29 cellular contexts compared by ENCODE assay signal in the genomic region with DNA sequence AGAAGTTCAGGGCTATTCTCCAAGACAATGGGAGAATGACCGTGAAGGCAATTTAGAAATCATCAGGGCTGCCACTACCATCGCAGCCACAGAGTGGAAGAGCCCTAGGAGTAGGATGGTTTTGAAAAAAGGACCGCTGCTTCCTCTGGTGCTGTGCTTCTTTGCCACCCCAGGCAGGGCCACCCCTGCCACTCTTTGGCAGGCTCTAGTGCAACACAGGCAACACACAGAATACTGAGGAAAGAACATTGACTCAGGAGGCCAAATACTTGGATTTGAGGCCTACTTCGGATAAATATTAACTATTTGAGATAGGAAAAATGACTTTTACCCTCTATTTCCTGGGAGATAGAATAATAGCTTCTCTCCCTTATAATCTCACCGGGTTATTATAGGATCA.
"Had no signal": no experiment of that assay in that cellular context is flagged by ENCODE, and none has a peak within 500 bp of the region (broad histone marks: within the 10 kb centered on the region; RNA-seq: fewer than 3 reads in every experiment).

No MANE protein-coding gene starts in this region.

- H3K9me3 Mint-ChIP-seq: activated CD4-positive, alpha-beta T cell treated with anti-CD3 and anti-CD28 coated beads, Interleukin-2, amount 10 ng/mL, durations not matched to agents 24 days and 14 days; activated naive CD4-positive, alpha-beta T cell treated with anti-CD3 and anti-CD28 coated beads for 36 hours; activated naive CD8-positive, alpha-beta T cell treated with anti-CD3 and anti-CD28 coated beads for 36 hours; activated naive CD8-positive, alpha-beta T cell treated with anti-CD3 and anti-CD28 coated beads, Interleukin-2, amount 50 U/mL, for 24 hours; activated T-helper 1 cell treated with anti-CD3 and anti-CD28 coated beads, Interleukin-12 subunit alpha, Interleukin-12 subunit beta, Interleukin-2, Interleukin-4 antibody, amounts not matched to agents 30 ng/mL and 10 ng/mL and 1 ng/mL, durations not matched to agents 14 hours and 24 hours and 36 hours; activated T-helper 2 cell treated with anti-CD3 and anti-CD28 coated beads, Interferon-gamma antibody, Interleukin-2, Interleukin-4, amounts not matched to agents 10 μg/mL and 5 μg/mL and 100 μg/mL, durations not matched to agents 14 hours and 24 hours and 36 hours had no signal

- H3K4me1 Mint-ChIP-seq: activated CD4-positive, alpha-beta T cell treated with anti-CD3 and anti-CD28 coated beads for 36 hours; activated CD4-positive, alpha-beta T cell treated with anti-CD3 and anti-CD28 coated beads, Interleukin-2, amount 10 ng/mL, durations not matched to agents 24 days and 14 days; activated CD8-positive, alpha-beta memory T cell treated with anti-CD3 and anti-CD28 coated beads, Interleukin-2, amount 10 ng/mL, durations not matched to agents 7 days and 5 days; activated naive CD4-positive, alpha-beta T cell treated with anti-CD3 and anti-CD28 coated beads, Interleukin-2, amount 50 U/mL, for 24 hours; activated naive CD8-positive, alpha-beta T cell treated with anti-CD3 and anti-CD28 coated beads for 36 hours; activated naive CD8-positive, alpha-beta T cell treated with anti-CD3 and anti-CD28 coated beads, Interleukin-2, amount 50 U/mL, for 24 hours had no signal

- H3K27ac ChIP-seq: adrenal gland, body of pancreas, colonic mucosa, epithelial cell of prostate, esophagus squamous epithelium had no signal

- H3K36me3 ChIP-seq: adrenal gland, colonic mucosa, esophagus squamous epithelium had no signal

- H3K36me3 Mint-ChIP-seq: activated CD4-positive, alpha-beta memory T cell treated with anti-CD3 and anti-CD28 coated beads for 36 hours; activated CD8-positive, alpha-beta memory T cell treated with anti-CD3 and anti-CD28 coated beads, Interleukin-2, amount 10 ng/mL, durations not matched to agents 7 days and 5 days; activated naive CD4-positive, alpha-beta T cell treated with anti-CD3 and anti-CD28 coated beads, Interleukin-2, amount 50 U/mL, for 24 hours; activated naive CD8-positive, alpha-beta T cell treated with anti-CD3 and anti-CD28 coated beads for 36 hours had no signal

- H3K4me3 Mint-ChIP-seq: activated CD4-positive, alpha-beta memory T cell treated with anti-CD3 and anti-CD28 coated beads for 36 hours; activated CD4-positive, alpha-beta T cell treated with anti-CD3 and anti-CD28 coated beads for 36 hours; activated CD4-positive, alpha-beta T cell treated with anti-CD3 and anti-CD28 coated beads, Interleukin-2, amount 10 ng/mL, durations not matched to agents 24 days and 14 days; activated CD8-positive, alpha-beta memory T cell treated with anti-CD3 and anti-CD28 coated beads, Interleukin-2, amount 10 ng/mL, durations not matched to agents 7 days and 5 days; activated CD8-positive, alpha-beta T cell treated with anti-CD3 and anti-CD28 coated beads, Interleukin-2, amount 10 ng/mL, durations not matched to agents 7 days and 5 days; activated naive CD4-positive, alpha-beta T cell treated with anti-CD3 and anti-CD28 coated beads for 36 hours; activated naive CD4-positive, alpha-beta T cell treated with anti-CD3 and anti-CD28 coated beads, Interleukin-2, amount 50 U/mL, for 24 hours; activated naive CD8-positive, alpha-beta T cell treated with anti-CD3 and anti-CD28 coated beads for 36 hours; activated naive CD8-positive, alpha-beta T cell treated with anti-CD3 and anti-CD28 coated beads, Interleukin-2, amount 50 U/mL, for 24 hours; activated T-helper 1 cell treated with anti-CD3 and anti-CD28 coated beads, Interleukin-12 subunit alpha, Interleukin-12 subunit beta, Interleukin-2, Interleukin-4 antibody, amounts not matched to agents 30 ng/mL and 10 ng/mL and 1 ng/mL, durations not matched to agents 14 hours and 24 hours and 36 hours had no signal

- H3K27me3 ChIP-seq: adrenal gland, body of pancreas, colonic mucosa, esophagus squamous epithelium had no signal

- H3K27ac Mint-ChIP-seq: activated CD4-positive, alpha-beta memory T cell treated with anti-CD3 and anti-CD28 coated beads for 36 hours; activated CD4-positive, alpha-beta T cell treated with anti-CD3 and anti-CD28 coated beads for 36 hours; activated CD4-positive, alpha-beta T cell treated with anti-CD3 and anti-CD28 coated beads, Interleukin-2, amount 10 ng/mL, durations not matched to agents 24 days and 14 days; activated CD8-positive, alpha-beta memory T cell treated with anti-CD3 and anti-CD28 coated beads, Interleukin-2, amount 10 ng/mL, durations not matched to agents 7 days and 5 days; activated CD8-positive, alpha-beta T cell treated with anti-CD3 and anti-CD28 coated beads, Interleukin-2, amount 10 ng/mL, durations not matched to agents 7 days and 5 days; activated naive CD4-positive, alpha-beta T cell treated with anti-CD3 and anti-CD28 coated beads for 36 hours; activated naive CD4-positive, alpha-beta T cell treated with anti-CD3 and anti-CD28 coated beads, Interleukin-2, amount 50 U/mL, for 24 hours; activated naive CD8-positive, alpha-beta T cell treated with anti-CD3 and anti-CD28 coated beads for 36 hours; activated naive CD8-positive, alpha-beta T cell treated with anti-CD3 and anti-CD28 coated beads, Interleukin-2, amount 50 U/mL, for 24 hours; activated T-helper 1 cell treated with anti-CD3 and anti-CD28 coated beads, Interleukin-12 subunit alpha, Interleukin-12 subunit beta, Interleukin-2, Interleukin-4 antibody, amounts not matched to agents 30 ng/mL and 10 ng/mL and 1 ng/mL, durations not matched to agents 14 hours and 24 hours and 36 hours; activated T-helper 2 cell treated with anti-CD3 and anti-CD28 coated beads, Interferon-gamma antibody, Interleukin-2, Interleukin-4, amounts not matched to agents 10 μg/mL and 5 μg/mL and 100 μg/mL, durations not matched to agents 14 hours and 24 hours and 36 hours had no signal

- H3K4me3 ChIP-seq: adrenal gland, body of pancreas, colonic mucosa, esophagus squamous epithelium had no signal

- ATAC-seq: activated CD4-positive, alpha-beta T cell treated with anti-CD3 and anti-CD28 coated beads for 36 hours; activated CD8-positive, alpha-beta memory T cell treated with anti-CD3 and anti-CD28 coated beads, Interleukin-2, amount 10 ng/mL, durations not matched to agents 7 days and 5 days; activated CD8-positive, alpha-beta T cell treated with anti-CD3 and anti-CD28 coated beads, Interleukin-2, amount 10 ng/mL, durations not matched to agents 7 days and 5 days; activated naive CD8-positive, alpha-beta T cell treated with anti-CD3 and anti-CD28 coated beads, Interleukin-2, amount 50 U/mL, for 24 hours; body of pancreas had no signal

- H3K4me1 ChIP-seq: adrenal gland, body of pancreas, colonic mucosa, esophagus squamous epithelium had no signal

- H3K27me3 Mint-ChIP-seq: activated CD4-positive, alpha-beta memory T cell treated with anti-CD3 and anti-CD28 coated beads for 36 hours; activated CD4-positive, alpha-beta T cell treated with anti-CD3 and anti-CD28 coated beads, Interleukin-2, amount 10 ng/mL, durations not matched to agents 24 days and 14 days; activated CD8-positive, alpha-beta memory T cell treated with anti-CD3 and anti-CD28 coated beads, Interleukin-2, amount 10 ng/mL, durations not matched to agents 7 days and 5 days; activated naive CD8-positive, alpha-beta T cell treated with anti-CD3 and anti-CD28 coated beads, Interleukin-2, amount 50 U/mL, for 24 hours had no signal

- DNase-seq: activated CD4-positive, alpha-beta memory T cell treated with anti-CD3 and anti-CD28 coated beads for 36 hours; activated CD4-positive, alpha-beta T cell treated with anti-CD3 and anti-CD28 coated beads for 36 hours; activated CD4-positive, alpha-beta T cell treated with anti-CD3 and anti-CD28 coated beads, Interleukin-2, amount 10 ng/mL, durations not matched to agents 24 days and 14 days; activated CD4-positive, CD25-positive, alpha-beta regulatory T cell; activated CD4-positive, CD25-positive, alpha-beta regulatory T cell treated with anti-CD3 and anti-CD28 coated beads, Interleukin-2, amount 50 U/mL, for 72 hours; activated CD8-positive, alpha-beta memory T cell treated with anti-CD3 and anti-CD28 coated beads, Interleukin-2, amount 10 ng/mL, durations not matched to agents 7 days and 5 days; activated CD8-positive, alpha-beta memory T cell treated with anti-CD3 and anti-CD28 coated beads, Interleukin-2, amount 50 U/mL, for 4 hours; activated CD8-positive, alpha-beta T cell treated with anti-CD3 and anti-CD28 coated beads, Interleukin-2, amount 10 ng/mL, durations not matched to agents 7 days and 5 days; activated effector memory CD4-positive, alpha-beta T cell treated with anti-CD3 and anti-CD28 coated beads, Interleukin-2, amount 50 U/mL, for 16 hours; activated naive CD4-positive, alpha-beta T cell treated with anti-CD3 and anti-CD28 coated beads for 36 hours; activated naive CD8-positive, alpha-beta T cell treated with anti-CD3 and anti-CD28 coated beads for 36 hours; activated naive CD8-positive, alpha-beta T cell treated with anti-CD3 and anti-CD28 coated beads, Interleukin-2, amount 50 U/mL, for 24 hours; activated T-cell treated with anti-CD3 and anti-CD28 coated beads, Interleukin-2, amount 50 U/mL, for 1 hour; activated T-cell treated with anti-CD3 and anti-CD28 coated beads, Interleukin-2, amount 50 U/mL, for 48 hours; adrenal gland; amygdala; aorta; body of pancreas; caudate nucleus; colonic mucosa; effector CD8-positive, alpha-beta T cell; esophagus squamous epithelium; foreskin melanocyte; head of caudate nucleus; T-helper 2 cell had no signal

- H3K9me3 ChIP-seq: adrenal gland, body of pancreas, colonic mucosa, esophagus squamous epithelium had no signal
